ENCODE assay signal across 9 cellular contexts in the genomic region with DNA sequence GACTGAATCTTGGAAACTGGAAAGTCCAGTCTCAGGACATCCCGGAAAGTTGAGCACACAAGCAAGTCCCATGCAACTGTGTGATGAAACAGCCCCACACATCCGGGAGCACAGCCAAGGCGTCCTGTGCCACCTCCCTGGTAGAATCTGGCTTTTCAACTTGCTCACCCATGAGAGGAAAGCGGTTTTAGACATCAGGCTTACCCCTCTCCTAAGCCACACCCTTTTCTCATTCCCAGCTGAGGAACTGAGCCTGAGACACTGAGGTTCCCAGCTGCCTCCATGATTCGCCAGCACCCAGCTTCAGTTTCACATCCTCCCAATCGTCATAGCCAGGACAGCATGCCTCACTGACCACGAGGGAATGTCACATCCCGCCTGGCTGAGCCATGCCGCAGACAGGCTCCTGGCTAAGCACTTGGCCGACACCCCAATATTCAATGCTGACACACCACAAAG.
A peak's percentile ranks its signal among the peaks of the same experiment; 100 is the strongest.
DNase-seq lines count a peak whose midpoint lies in the region; ATAC-seq and TF ChIP-seq lines count a peak whose summit lies in the region.
"Had no signal": no experiment of that assay in that cellular context is flagged by ENCODE, and none has a peak within 500 bp of the region (broad histone marks: within the 10 kb centered on the region; RNA-seq: fewer than 3 reads in every experiment).

No MANE protein-coding gene starts in this region.

- no peaks in the 10 kb centered on the region for H3K36me3 ChIP-seq in right atrium auricular region
- peaks cover 0 to 10% (median 6%) of the 10 kb centered on the region in 5 donors for H3K36me3 ChIP-seq in subcutaneous abdominal adipose tissue (ENCODE audit: control insufficient read depth in 5 of 5, insufficient read depth in 5 of 5, low read length in 5 of 5)

- no peak overlapping the region for H3K4me3 ChIP-seq in right atrium auricular region
- peak overlapping the region in 3 of 5 donors; percentile 1 to 20 (median 7) for H3K4me3 ChIP-seq in subcutaneous abdominal adipose tissue (ENCODE audit: low read depth in 1 of 5, low read length in 5 of 5)

- H3K27ac ChIP-seq in angular gyrus (ENCODE audit: low read depth, low read length) (peak overlapping the region; percentile 34), right atrium auricular region (peak overlapping the region; percentile 31 to 37), subcutaneous abdominal adipose tissue (ENCODE audit: low read depth, low read length) (peak overlapping the region; percentile 70)

- no peak for TF ChIP-seq CTCF in right atrium auricular region (IDR thresholded peaks at IDR 0.05)

- ATAC-seq in GM21717 (IDR thresholded peaks at IDR 0.05; ENCODE audit: unreplicated experiment): no peak
- ATAC-seq in activated CD4-positive, CD25-positive, alpha-beta regulatory T cell treated with anti-CD3 and anti-CD28 coated beads, Interleukin-2, amount 50 U/mL, for 24 hours: no peak

- H3K9me3 ChIP-seq in right atrium auricular region (no peaks in the 10 kb centered on the region), subcutaneous abdominal adipose tissue (ENCODE audit: control insufficient read depth in 5 of 5, low read length in 5 of 5) (no peaks in the 10 kb centered on the region)

- DNase-seq in HK-2 (ENCODE audit: unreplicated experiment) (peak; percentile 76), right atrium auricular region (ENCODE audit: low spot score) (peak; percentile 85), KBM-7 (no peak)
- DNase-seq in activated naive CD4-positive, alpha-beta T cell treated with anti-CD3 and anti-CD28 coated beads, Interleukin-2, amount 50 U/mL, for 16 hours: no peak
- DNase-seq: NCI-H345 had no signal

- peak overlapping the region in 1 of 5 donors; percentile 56 for H3K9ac ChIP-seq in subcutaneous abdominal adipose tissue (ENCODE audit: low read length in 5 of 5)

- H3K27me3 ChIP-seq in right atrium auricular region: no peaks in the 10 kb centered on the region
- H3K27me3 ChIP-seq in subcutaneous abdominal adipose tissue (ENCODE audit: control insufficient read depth in 5 of 5, insufficient read depth in 4 of 5, low read length in 5 of 5): peaks cover 0 to 2% (median 0%) of the 10 kb centered on the region in 5 donors

- in situ Hi-C loops in KBM-7 (cut with MboI; ENCODE audit: low pct_unique_long_range_greater_than_20kb, low sequenced_read_pairs): no loop called here

- H3K4me1 ChIP-seq in right atrium auricular region: peaks cover 0 to 12% of the 10 kb centered on the region in 2 donors
- H3K4me1 ChIP-seq in subcutaneous abdominal adipose tissue (ENCODE audit: control insufficient read depth in 5 of 5, insufficient read depth in 5 of 5, low read length in 5 of 5): peaks cover 7 to 24% (median 13%) of the 10 kb centered on the region in 5 donors

Comparison
In these comparisons a context has a peak if more than half of its experiments do, and no peak if none do; other contexts are left out.
1. DNase-seq: peak in HK-2 (single experiment) and right atrium auricular region (single experiment); none in KBM-7 (single experiment) and activated naive CD4-positive, alpha-beta T cell treated with anti-CD3 and anti-CD28 coated beads, Interleukin-2, amount 50 U/mL, for 16 hours (single experiment).
2. H3K4me3 ChIP-seq: peak in subcutaneous abdominal adipose tissue (3 of 5); none in right atrium auricular region (0 of 2).
3. Peak in every context shown above with its lines, with median percentiles within 50 percentile points of each other: H3K27ac ChIP-seq.